In the genomic region with DNA sequence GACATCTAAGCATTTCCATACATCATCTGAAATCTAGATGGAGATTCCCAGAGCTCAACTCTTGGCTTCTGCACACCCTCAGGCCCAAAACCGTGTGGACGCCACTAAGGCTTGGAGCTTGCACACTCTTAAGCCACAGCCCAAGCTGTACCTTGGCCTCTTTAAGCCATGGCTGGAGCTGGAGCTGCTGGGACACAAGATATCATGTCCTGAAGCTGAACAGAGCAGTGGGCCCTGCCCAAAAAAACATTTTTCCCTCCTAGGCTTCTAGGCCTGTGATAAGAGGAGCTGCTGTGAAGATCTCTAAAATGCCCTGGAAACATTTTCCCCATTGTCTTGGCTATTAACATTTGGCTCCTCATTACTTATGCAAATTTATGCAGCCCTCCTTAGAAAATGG, we compare ENCODE assay signal across 11 cellular contexts.
"Had no signal": no experiment of that assay in that cellular context is flagged by ENCODE, and none has a peak within 500 bp of the region (broad histone marks: within the 10 kb centered on the region; RNA-seq: fewer than 3 reads in every experiment).

No MANE protein-coding gene starts in this region.

- H3K9me3 ChIP-seq: HAP-1 had no signal

- ATAC-seq: GM23338, HCT116 had no signal

- H3K9ac ChIP-seq: GM23248 had no signal

- H3K36me3 ChIP-seq: HAP-1 had no signal

- H3K4me2 ChIP-seq: GM23338 had no signal

- H3K27ac ChIP-seq: GM23248 had no signal

- H3K4me3 ChIP-seq: GM23248, GM23338, HAP-1 had no signal

- FAIRE-seq: H1, H54 had no signal

- H3K4me1 ChIP-seq: HAP-1 had no signal

- H2AFZ ChIP-seq: GM23248, GM23338 had no signal

- DNase-seq: GM23248, GOT3, H7, H9, HCEC 1CT, HFFc6 had no signal
